29 cellular contexts compared by ENCODE assay signal in the genomic region with DNA sequence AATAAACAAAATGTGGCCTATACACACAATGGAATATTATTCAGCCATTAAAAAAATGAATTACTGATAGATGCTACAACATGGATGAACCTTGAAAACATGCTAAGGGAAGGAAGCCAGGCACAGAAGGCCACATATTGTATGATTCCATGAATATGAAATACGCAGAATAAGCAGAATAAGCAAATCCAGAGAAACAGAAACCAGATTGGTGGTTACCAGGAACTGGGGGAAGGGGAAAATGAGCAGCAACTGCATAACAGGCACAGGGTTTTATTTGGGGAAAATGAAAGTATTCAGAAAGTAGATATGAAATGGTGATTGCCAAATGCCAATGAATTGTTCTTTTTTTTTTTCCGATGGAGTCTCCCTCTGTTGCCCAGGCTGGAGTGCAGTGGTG. TPM values are rescaled to one million over a fixed set of nuclear protein-coding genes. Genes with fewer than 3 reads are reported as not detected.
DNase-seq lines count a peak whose midpoint lies in the region; ATAC-seq, FAIRE-seq and TF ChIP-seq lines count a peak whose summit lies in the region.
"Had no signal": no experiment of that assay in that cellular context is flagged by ENCODE, and none has a peak within 500 bp of the region (broad histone marks: within the 10 kb centered on the region; RNA-seq: fewer than 3 reads in every experiment).

No MANE protein-coding gene starts in this region.

- peak; percentile 23 for FAIRE-seq in GM19239 (lab: Jason Lieb, UNC)
- FAIRE-seq: kidney had no signal

- WGBS in thyroid gland, 2 donors = 47 to 76% methylated on average over 2 of the region's 2 CpGs

- H3K27ac Mint-ChIP-seq in dendritic cell treated with granulocyte-macrophage colony-stimulating factor and Interleukin-4, amounts not matched to agents 40 ng/mL and 50 ng/mL, for 4 days = peak overlapping the region; percentile 82
- peak overlapping the region; percentile 42 for H3K27ac Mint-ChIP-seq in stimulated activated naive B cell treated with anti-CD40 and anti-IgM and Interleukin-4, amounts not matched to agents 10 μg/mL and 1 μg/mL and 100 μg/mL, for 72 hours
- H3K27ac Mint-ChIP-seq: activated CD4-positive, alpha-beta T cell treated with anti-CD3 and anti-CD28 coated beads, Interleukin-2, amount 10 ng/mL, durations not matched to agents 24 days and 14 days; activated T-cell treated with anti-CD3 and anti-CD28 coated beads, Interleukin-2, amount 50 U/mL, for 24 hours; GM23338; mesothelial cell of epicardium; progenitor cell of endocrine pancreas; WTC11 had no signal

- intact Hi-C loops in dendritic cell treated with granulocyte-macrophage colony-stimulating factor and Interleukin-4, amounts not matched to agents 40 ng/mL and 50 ng/mL, for 4 days (cut with micrococcal nuclease) = loop anchor here (5.0 kb wide), 1 partner anchor 37 kb away; no protein-coding TSS in a partner anchor
- intact Hi-C loops in thyroid gland (cut with DNase I) = no loop called here

- no peak for TF ChIP-seq POLR2A in thyroid gland (IDR thresholded peaks at IDR 0.05)

- H3K4me1 Mint-ChIP-seq in dendritic cell treated with granulocyte-macrophage colony-stimulating factor and Interleukin-4, amounts not matched to agents 40 ng/mL and 50 ng/mL, for 4 days (ENCODE audit: low read depth) = peaks cover 66% of the 10 kb centered on the region
- H3K4me1 Mint-ChIP-seq in stimulated activated naive B cell treated with anti-CD40 and anti-IgM and Interleukin-4, amounts not matched to agents 10 μg/mL and 1 μg/mL and 100 μg/mL, for 72 hours = peaks cover 32 to 63% of the 10 kb centered on the region in 2 donors

- H3K4me3 ChIP-seq in thyroid gland (replicated peaks in 1 of 3) = no peak overlapping the region
- H3K4me3 ChIP-seq: esophagus squamous epithelium, GM23338, stomach had no signal

- TF ChIP-seq CTCF in thyroid gland (IDR thresholded peaks at IDR 0.05) = no peak

- H3K9me3 ChIP-seq in thyroid gland = no peaks in the 10 kb centered on the region
- H3K9me3 ChIP-seq: esophagus squamous epithelium, stomach had no signal

- H3K27me3 Mint-ChIP-seq in dendritic cell treated with granulocyte-macrophage colony-stimulating factor and Interleukin-4, amounts not matched to agents 40 ng/mL and 50 ng/mL, for 4 days = no peaks in the 10 kb centered on the region
- H3K27me3 Mint-ChIP-seq in stimulated activated naive B cell treated with anti-CD40 and anti-IgM and Interleukin-4, amounts not matched to agents 10 μg/mL and 1 μg/mL and 100 μg/mL, for 72 hours = no peaks in the 10 kb centered on the region
- H3K27me3 Mint-ChIP-seq: activated CD4-positive, alpha-beta T cell treated with anti-CD3 and anti-CD28 coated beads, Interleukin-2, amount 10 ng/mL, durations not matched to agents 24 days and 14 days; activated T-cell treated with anti-CD3 and anti-CD28 coated beads, Interleukin-2, amount 50 U/mL, for 24 hours; CD4-positive, CD25-positive, alpha-beta regulatory T cell; progenitor cell of endocrine pancreas had no signal

- peak overlapping the region; percentile 59 for H3K4me3 Mint-ChIP-seq in dendritic cell treated with granulocyte-macrophage colony-stimulating factor and Interleukin-4, amounts not matched to agents 40 ng/mL and 50 ng/mL, for 4 days
- H3K4me3 Mint-ChIP-seq in stimulated activated naive B cell treated with anti-CD40 and anti-IgM and Interleukin-4, amounts not matched to agents 10 μg/mL and 1 μg/mL and 100 μg/mL, for 72 hours = no peak overlapping the region
- H3K4me3 Mint-ChIP-seq: activated CD4-positive, alpha-beta T cell treated with anti-CD3 and anti-CD28 coated beads, Interleukin-2, amount 10 ng/mL, durations not matched to agents 24 days and 14 days; activated T-cell treated with anti-CD3 and anti-CD28 coated beads, Interleukin-2, amount 50 U/mL, for 24 hours; CD4-positive, CD25-positive, alpha-beta regulatory T cell; GM23338; mesothelial cell of epicardium; WTC11 had no signal

- H3K36me3 Mint-ChIP-seq in dendritic cell treated with granulocyte-macrophage colony-stimulating factor and Interleukin-4, amounts not matched to agents 40 ng/mL and 50 ng/mL, for 4 days (ENCODE audit: low read depth) = peaks cover 18% of the 10 kb centered on the region
- H3K36me3 Mint-ChIP-seq in stimulated activated naive B cell treated with anti-CD40 and anti-IgM and Interleukin-4, amounts not matched to agents 10 μg/mL and 1 μg/mL and 100 μg/mL, for 72 hours = peaks cover 13 to 39% of the 10 kb centered on the region in 2 donors
- H3K36me3 Mint-ChIP-seq: WTC11 had no signal

- no peak for DNase-seq in GM19239 (ENCODE audit: insufficient read length, low spot score)
- DNase-seq in MV-4-11 (lab: John Stamatoyannopoulos, UW) = peak; percentile 47
- DNase-seq in stimulated activated naive B cell treated with anti-CD40 and anti-IgM and Interleukin-4, amounts not matched to agents 10 μg/mL and 1 μg/mL and 100 μg/mL, for 72 hours = no peak
- DNase-seq in UCSD-AML1 (lab: John Stamatoyannopoulos, UW; ENCODE audit: unreplicated experiment) = no peak
- DNase-seq in NCI-H2081 treated with DMSO at 0.1 percent for 48 hours (lab: John Stamatoyannopoulos, UW) = no peak
- no peak for DNase-seq in thyroid gland
- DNase-seq: activated CD4-positive, alpha-beta T cell treated with anti-CD3 and anti-CD28 coated beads, Interleukin-2, amount 10 ng/mL, durations not matched to agents 24 days and 14 days; activated gamma-delta T cell treated with Interleukin-2 at 50 U/mL for 16 hours; activated T-cell treated with anti-CD3 and anti-CD28 coated beads, Interleukin-2, amount 50 U/mL, for 24 hours; caudate nucleus; DMS79 treated with DMSO at 0.1 percent for 48 hours; esophagus squamous epithelium; foreskin melanocyte; GDM1; kidney; NCI-H1436; NCI-H2107; NCI-H748 treated with DMSO at 0.1 percent for 48 hours; stimulated activated CD4-positive, alpha-beta T cell treated with anti-CD3 and anti-CD28 coated beads, Interleukin-12 subunit alpha, Interleukin-12 subunit beta, amount 100 ng/mL, for 4 hours; stimulated activated CD4-positive, alpha-beta T cell treated with anti-CD3 and anti-CD28 coated beads, Interleukin-2, amount 100 ng/mL, for 48 hours; stomach; T1000 had no signal

- no peaks in the 10 kb centered on the region for H3K9me3 Mint-ChIP-seq in dendritic cell treated with granulocyte-macrophage colony-stimulating factor and Interleukin-4, amounts not matched to agents 40 ng/mL and 50 ng/mL, for 4 days
- no peaks in the 10 kb centered on the region for H3K9me3 Mint-ChIP-seq in stimulated activated naive B cell treated with anti-CD40 and anti-IgM and Interleukin-4, amounts not matched to agents 10 μg/mL and 1 μg/mL and 100 μg/mL, for 72 hours
- H3K9me3 Mint-ChIP-seq: activated CD4-positive, alpha-beta T cell treated with anti-CD3 and anti-CD28 coated beads, Interleukin-2, amount 10 ng/mL, durations not matched to agents 24 days and 14 days; activated T-cell treated with anti-CD3 and anti-CD28 coated beads, Interleukin-2, amount 50 U/mL, for 24 hours; GM23338; WTC11 had no signal

- H3K27me3 ChIP-seq in thyroid gland = no peaks in the 10 kb centered on the region
- H3K27me3 ChIP-seq: esophagus squamous epithelium, stomach had no signal

- no peaks in the 10 kb centered on the region for H3K36me3 ChIP-seq in thyroid gland
- H3K36me3 ChIP-seq: esophagus squamous epithelium had no signal

- no peak for ATAC-seq in stimulated activated naive B cell treated with anti-CD40 and anti-IgM and Interleukin-4, amounts not matched to agents 10 μg/mL and 1 μg/mL and 100 μg/mL, for 72 hours (replicated peaks)
- ATAC-seq: GM23338, sciatic nerve, WTC11 had no signal

- no peak overlapping the region for H3K27ac ChIP-seq in thyroid gland
- H3K27ac ChIP-seq: esophagus squamous epithelium had no signal

- H3K4me1 ChIP-seq in thyroid gland = peaks cover 24 to 63% of the 10 kb centered on the region in 2 donors

RNA-seq across cellular contexts. Expression of a gene that starts 48.2 kb away (rescaled TPM):
- total RNA-seq in thyroid gland = 10 to 100 TPM; 68.1 to 98.9 (median 75.5) TPM
